Comparison of ENCODE assay signal across 17 cellular contexts in genomic region chr20:23092861-23093543, GRCh38. TPM values are rescaled to one million over a fixed set of nuclear protein-coding genes. Genes with fewer than 3 reads are reported as not detected.
DNase-seq lines count a peak whose midpoint lies in the region; ATAC-seq, FAIRE-seq and TF ChIP-seq lines count a peak whose summit lies in the region.
"Had no signal": no experiment of that assay in that cellular context is flagged by ENCODE, and none has a peak within 500 bp of the region (broad histone marks: within the 10 kb centered on the region; RNA-seq: fewer than 3 reads in every experiment).

No MANE protein-coding gene starts in this region.

- POLR2A ChIA-PET in K562 (lab: Yijun Ruan, JAX) = interaction anchor here (0.7 kb wide), 1 partner anchor 19 kb away, joined by 3 read pairs; no protein-coding TSS in a partner anchor
- POLR2A ChIA-PET in activated CD4-positive, alpha-beta T cell treated with anti-CD3 and anti-CD28 coated beads for 36 hours (lab: Charles Lee) = no interaction called here

- no peak for TF ChIP-seq EP300 in K562 (IDR thresholded peaks at IDR 0.05; ENCODE audit: low read length)

- TF ChIP-seq CTCF in K562 (IDR thresholded peaks at IDR 0.05 in 2 of 3, conservative IDR thresholded peaks at IDR 0.05 in 1 of 3; ENCODE audit: insufficient read depth in 2 of 3, low read depth in 1 of 3, low read length in 3 of 3) (no peak), foreskin keratinocyte (conservative IDR thresholded peaks at IDR 0.05) (no peak), HFFc6 (IDR thresholded peaks at IDR 0.05) (no peak)

- no peak for TF ChIP-seq RAD21 in K562 (CRISPR knock-in tag; conservative IDR thresholded peaks at IDR 0.05 in 1 of 2, IDR thresholded peaks at IDR 0.05 in 1 of 2)

- peak; percentile 19 for FAIRE-seq in K562 (lab: Jason Lieb, UNC)

- no peak overlapping the region for H3K27ac Mint-ChIP-seq in stimulated activated effector memory CD8-positive, alpha-beta T cell treated with anti-CD3 and anti-CD28 coated beads, Interleukin-12 subunit alpha, Interleukin-12 subunit beta, amount 100 ng/mL, for 72 hours
- no peak overlapping the region for H3K27ac Mint-ChIP-seq in HFFc6
- H3K27ac Mint-ChIP-seq in activated CD4-positive, alpha-beta T cell treated with anti-CD3 and anti-CD28 coated beads for 36 hours = no peak overlapping the region

- in situ Hi-C loops in K562 (cut with MboI) = no loop called here

- H3K79me2 ChIP-seq in K562 (ENCODE audit: control insufficient read depth, insufficient read depth, low read length) = no peaks in the 10 kb centered on the region

- no peaks in the 10 kb centered on the region for H3K36me3 ChIP-seq in K562 (ENCODE audit: control insufficient read depth, insufficient read depth, low read length)
- H3K36me3 ChIP-seq: BLaER1 treated with 17β-estradiol and CSF1 and Interleukin-3, amounts not matched to agents 10 nM and 100 nM; Peyer's patch had no signal

- peaks cover 34% of the 10 kb centered on the region for H3K27me3 Mint-ChIP-seq in HFFc6 (ENCODE audit: insufficient read depth)
- no peaks in the 10 kb centered on the region for H3K27me3 Mint-ChIP-seq in activated CD4-positive, alpha-beta T cell treated with anti-CD3 and anti-CD28 coated beads for 36 hours

- no peaks in the 10 kb centered on the region for H3K9me3 Mint-ChIP-seq in stimulated activated effector memory CD8-positive, alpha-beta T cell treated with anti-CD3 and anti-CD28 coated beads, Interleukin-12 subunit alpha, Interleukin-12 subunit beta, amount 100 ng/mL, for 72 hours
- no peaks in the 10 kb centered on the region for H3K9me3 Mint-ChIP-seq in HFFc6
- no peaks in the 10 kb centered on the region for H3K9me3 Mint-ChIP-seq in activated CD4-positive, alpha-beta T cell treated with anti-CD3 and anti-CD28 coated beads for 36 hours (ENCODE audit: low read depth)

- H2AFZ ChIP-seq in K562 (ENCODE audit: low read depth, low read length) = no peak overlapping the region

- no peak overlapping the region for H3K4me2 ChIP-seq in K562 (ENCODE audit: insufficient read depth, low read length)

- no peak overlapping the region for H3K27ac ChIP-seq in K562 (ENCODE audit: extremely low read depth, low read depth, low read length)
- peak overlapping the region; percentile 96 for H3K27ac ChIP-seq in foreskin keratinocyte
- H3K27ac ChIP-seq: 22Rv1, Peyer's patch had no signal

- H4K20me1 ChIP-seq in K562 (replicated peaks; ENCODE audit: control insufficient read depth, insufficient read depth, low read length) = no peaks in the 10 kb centered on the region
- H4K20me1 ChIP-seq: BLaER1 treated with 17β-estradiol and CSF1 and Interleukin-3, amounts not matched to agents 10 nM and 100 nM had no signal

- H3K4me3 ChIP-seq in K562 = no peak overlapping the region
- H3K4me3 ChIP-seq: BLaER1 treated with 17β-estradiol and CSF1 and Interleukin-3, amounts not matched to agents 10 nM and 100 nM; Peyer's patch had no signal

- DNase-seq in activated effector memory CD4-positive, alpha-beta T cell treated with anti-CD3 and anti-CD28 coated beads, Interleukin-2, amount 50 U/mL, for 16 hours = peak; percentile 39
- DNase-seq in activated effector memory CD4-positive, alpha-beta T cell treated with Interleukin-2 at 50 U/mL for 16 hours = no peak
- DNase-seq in K562 (ENCODE audit: extremely low read depth in 1 of 4, low spot score in 3 of 4) (no peak), foreskin keratinocyte (no peak), HFFc6 (no peak)
- DNase-seq in stimulated activated effector memory CD8-positive, alpha-beta T cell treated with anti-CD3 and anti-CD28 coated beads, Interleukin-12 subunit alpha, Interleukin-12 subunit beta, amount 100 ng/mL, for 72 hours (ENCODE audit: low spot score in 2 of 2) = no peak
- DNase-seq in stimulated activated CD4-positive, alpha-beta T cell treated with anti-CD3 and anti-CD28 coated beads, Interleukin-15, amount 100 ng/mL, for 24 hours = no peak
- no peak for DNase-seq in activated CD4-positive, alpha-beta T cell treated with anti-CD3 and anti-CD28 coated beads for 36 hours
- DNase-seq: DMS 273 treated with DMSO at 0.1 percent for 48 hours, NCI-H1930, NCI-H2171 had no signal

- intact Hi-C loops in K562 (cut with micrococcal nuclease) = loop anchor here (5.0 kb wide), 1 partner anchor 39 kb away; no protein-coding TSS in a partner anchor
- intact Hi-C loops in activated CD4-positive, alpha-beta T cell treated with anti-CD3 and anti-CD28 coated beads for 36 hours (cut with DNase I, micrococcal nuclease) = no loop called here

- H3K27me3 ChIP-seq in K562 (ENCODE audit: control insufficient read depth in 2 of 2, insufficient read depth in 2 of 2, low read length in 2 of 2) (no peaks in the 10 kb centered on the region), foreskin keratinocyte (no peaks in the 10 kb centered on the region)
- H3K27me3 ChIP-seq: BLaER1 treated with 17β-estradiol and CSF1 and Interleukin-3, amounts not matched to agents 10 nM and 100 nM; Peyer's patch had no signal

- peak overlapping the region in 1 of 2 experiments; percentile 60; a peak in 1 of 4 replicates for H3K9ac ChIP-seq in K562 (ENCODE audit: insufficient read depth in 1 of 2, low read depth in 2 of 2, low read length in 2 of 2)
- H3K9ac ChIP-seq: BLaER1 treated with 17β-estradiol and CSF1 and Interleukin-3, amounts not matched to agents 10 nM and 100 nM had no signal

- CTCF ChIA-PET in K562 (lab: Yijun Ruan, JAX; ENCODE audit: low intra/inter-chr PET ratio) = no interaction called here
- CTCF ChIA-PET in activated CD4-positive, alpha-beta T cell treated with anti-CD3 and anti-CD28 coated beads for 36 hours (lab: Charles Lee) = interaction anchor here (0.7 to 1.5 kb wide), 2 partner anchors 9 to 10 kb away, joined by 3 to 5 read pairs; no protein-coding TSS in a partner anchor

- WGBS in K562 (ENCODE audit: insufficient coverage, low coverage, missing lambda C conversion rate) = 72% methylated on average over 7 of the region's 7 CpGs

- H3K9me3 ChIP-seq in K562 (replicated peaks; ENCODE audit: control insufficient read depth, insufficient read depth, low read depth, low read length) = no peaks in the 10 kb centered on the region
- H3K9me3 ChIP-seq: BLaER1 treated with 17β-estradiol and CSF1 and Interleukin-3, amounts not matched to agents 10 nM and 100 nM; Peyer's patch had no signal

- H3K4me3 Mint-ChIP-seq in stimulated activated effector memory CD8-positive, alpha-beta T cell treated with anti-CD3 and anti-CD28 coated beads, Interleukin-12 subunit alpha, Interleukin-12 subunit beta, amount 100 ng/mL, for 72 hours = no peak overlapping the region
- H3K4me3 Mint-ChIP-seq in HFFc6 = no peak overlapping the region
- no peak overlapping the region for H3K4me3 Mint-ChIP-seq in activated CD4-positive, alpha-beta T cell treated with anti-CD3 and anti-CD28 coated beads for 36 hours

- no peaks in the 10 kb centered on the region for H3K9me1 ChIP-seq in K562 (ENCODE audit: control insufficient read depth, insufficient read depth, low read length)

- ATAC-seq in K562 = no peak
- ATAC-seq in foreskin keratinocyte = no peak
- ATAC-seq in stimulated activated effector memory CD8-positive, alpha-beta T cell treated with anti-CD3 and anti-CD28 coated beads, Interleukin-12 subunit alpha, Interleukin-12 subunit beta, amount 100 ng/mL, for 72 hours = peak; percentile 42
- ATAC-seq in activated CD4-positive, alpha-beta T cell treated with anti-CD3 and anti-CD28 coated beads for 36 hours = no peak

- no peaks in the 10 kb centered on the region for H3K4me1 Mint-ChIP-seq in stimulated activated effector memory CD8-positive, alpha-beta T cell treated with anti-CD3 and anti-CD28 coated beads, Interleukin-12 subunit alpha, Interleukin-12 subunit beta, amount 100 ng/mL, for 72 hours
- H3K4me1 Mint-ChIP-seq in HFFc6 (ENCODE audit: low read depth) = no peaks in the 10 kb centered on the region
- H3K4me1 Mint-ChIP-seq in activated CD4-positive, alpha-beta T cell treated with anti-CD3 and anti-CD28 coated beads for 36 hours = no peaks in the 10 kb centered on the region

- no peak for TF ChIP-seq POLR2A in K562 (conservative IDR thresholded peaks at IDR 0.05)

- H3K36me3 Mint-ChIP-seq in stimulated activated effector memory CD8-positive, alpha-beta T cell treated with anti-CD3 and anti-CD28 coated beads, Interleukin-12 subunit alpha, Interleukin-12 subunit beta, amount 100 ng/mL, for 72 hours = no peaks in the 10 kb centered on the region
- no peaks in the 10 kb centered on the region for H3K36me3 Mint-ChIP-seq in HFFc6 (ENCODE audit: low read depth)
- H3K36me3 Mint-ChIP-seq in activated CD4-positive, alpha-beta T cell treated with anti-CD3 and anti-CD28 coated beads for 36 hours (ENCODE audit: low read depth) = no peaks in the 10 kb centered on the region

- peaks cover 29% of the 10 kb centered on the region in 2 experiments for H3K4me1 ChIP-seq in K562 (replicated peaks in 1 of 2; ENCODE audit: control insufficient read depth in 2 of 2, insufficient read depth in 2 of 2, low read length in 2 of 2)
- H3K4me1 ChIP-seq in foreskin keratinocyte = peaks cover 13% of the 10 kb centered on the region
- H3K4me1 ChIP-seq: Peyer's patch had no signal

- no TSS peak for BruUV-seq in K562 (replicated peaks; lab: Mats Ljungman, UMichigan)

RNA-seq across cellular contexts. Expression of gene CD93, which starts 6.9 kb away (rescaled TPM):
- total RNA-seq in K562 (2011; cell fraction: chromatin; rRNA removed; ENCODE audit: low replicate concordance) = 0.16 and 0.39 TPM in 2 replicates
- total RNA-seq in K562 (2011; cell fraction: nucleolus; rRNA removed) = 0.26 and 0.33 TPM in 2 replicates
- total RNA-seq in K562 (2011; cell fraction: nucleoplasm; rRNA removed) = 0.44 and 0.61 TPM in 2 replicates
- 0.05 and 0.12 TPM in 2 replicates for total RNA-seq in K562 (2014; rRNA removed)
- 0.04 and 0.10 TPM in 2 replicates for total RNA-seq in K562 (2014; rRNA removed; fragmentation: Illumina TruSeq; extraction: Trizol)
- 0.04 TPM in 2 replicates for total RNA-seq in K562 (2015; rRNA removed; fragmentation: Illumina TruSeq; extraction: Trizol)
- total RNA-seq in K562 (2021) = 0.20 and 0.25 TPM in 2 replicates
- 0.12 and 0.20 TPM in 2 replicates for polyA plus RNA-seq in K562 (2011; rRNA removed)
- 0.09 and 0.15 TPM in 2 replicates for polyA plus RNA-seq in K562 (2011; cell fraction: cytosol; rRNA removed)
- polyA plus RNA-seq in K562 (2011; cell fraction: nucleus; rRNA removed) = 0.17 and 0.21 TPM in 2 replicates
- polyA plus RNA-seq in K562 (2012) = 0.03 and 0.06 TPM in 2 replicates
- 0.07 TPM in 2 replicates for polyA plus RNA-seq in K562 (2014; fragmentation: Illumina TruSeq; extraction: Trizol)
- under 1 TPM; 0.03 TPM for polyA plus RNA-seq in K562 (2014; fragmentation: Nextera tagmentation; extraction: Ambion mirVana)
- 0.03 and 0.08 TPM in 2 replicates for polyA plus RNA-seq in K562 (2014; rRNA removed)
- 0.21 and 0.42 TPM in 2 replicates for polyA minus RNA-seq in K562 (2011; rRNA and poly(A)+ RNA removed)
- 0.27 and 0.29 TPM in 2 replicates for polyA minus RNA-seq in K562 (2011; cell fraction: cytosol; rRNA and poly(A)+ RNA removed)
- polyA minus RNA-seq in K562 (2011; cell fraction: nucleus; rRNA and poly(A)+ RNA removed) = under 0.01 and 0.13 TPM in 2 replicates
- not detected in 2 replicates for total RNA-seq in foreskin keratinocyte
- not detected in 2 replicates for polyA plus RNA-seq in foreskin keratinocyte
- not detected for total RNA-seq in HFFc6 (2021; fragmentation: NEBNext Ultra II Directional; extraction: Animal tissue kit (Norgen Biotek cat#: 25700))
- total RNA-seq in activated CD4-positive, alpha-beta T cell treated with anti-CD3 and anti-CD28 coated beads for 36 hours = under 1 TPM; 0.82 to 0.84 TPM
- total RNA-seq: H4, NCI-H460 had no signal

RNA-seq across cellular contexts. Expression of gene THBD, which starts 43.5 kb away (rescaled TPM):
- 0.99 and 1.1 TPM in 2 replicates for total RNA-seq in K562 (2011; cell fraction: chromatin; rRNA removed; ENCODE audit: low replicate concordance)
- total RNA-seq in K562 (2011; cell fraction: nucleolus; rRNA removed) = 0.79 and 1.0 TPM in 2 replicates
- 0.51 and 1.1 TPM in 2 replicates for total RNA-seq in K562 (2011; cell fraction: nucleoplasm; rRNA removed)
- 0.24 and 0.36 TPM in 2 replicates for total RNA-seq in K562 (2014; rRNA removed)
- total RNA-seq in K562 (2014; rRNA removed; fragmentation: Illumina TruSeq; extraction: Trizol) = 0.11 and 0.13 TPM in 2 replicates
- 0.22 and 0.26 TPM in 2 replicates for total RNA-seq in K562 (2015; rRNA removed; fragmentation: Illumina TruSeq; extraction: Trizol)
- total RNA-seq in K562 (2021) = 0.47 and 0.49 TPM in 2 replicates
- 0.24 and 0.40 TPM in 2 replicates for polyA plus RNA-seq in K562 (2011; rRNA removed)
- 0.24 and 0.94 TPM in 2 replicates for polyA plus RNA-seq in K562 (2011; cell fraction: cytosol; rRNA removed)
- polyA plus RNA-seq in K562 (2011; cell fraction: nucleus; rRNA removed) = 0.60 and 2.4 TPM in 2 replicates
- polyA plus RNA-seq in K562 (2012) = 0.31 and 0.32 TPM in 2 replicates
- polyA plus RNA-seq in K562 (2014; fragmentation: Illumina TruSeq; extraction: Trizol) = 0.25 and 0.36 TPM in 2 replicates
- under 1 TPM; 0.07 to 0.10 TPM for polyA plus RNA-seq in K562 (2014; fragmentation: Nextera tagmentation; extraction: Ambion mirVana)
- 0.33 and 0.35 TPM in 2 replicates for polyA plus RNA-seq in K562 (2014; rRNA removed)
- polyA minus RNA-seq in K562 (2011; rRNA and poly(A)+ RNA removed) = 0.24 and 0.28 TPM in 2 replicates
- 0.36 and 0.86 TPM in 2 replicates for polyA minus RNA-seq in K562 (2011; cell fraction: cytosol; rRNA and poly(A)+ RNA removed)
- polyA minus RNA-seq in K562 (2011; cell fraction: nucleus; rRNA and poly(A)+ RNA removed) = 0.22 and 0.40 TPM in 2 replicates
- total RNA-seq in foreskin keratinocyte = 2.0 and 2.6 TPM in 2 replicates
- 1.1 and 1.8 TPM in 2 replicates for polyA plus RNA-seq in foreskin keratinocyte
- under 1 TPM; 0.05 to 0.11 (median 0.09) TPM for total RNA-seq in HFFc6 (2021; fragmentation: NEBNext Ultra II Directional; extraction: Animal tissue kit (Norgen Biotek cat#: 25700))
- not detected for total RNA-seq in activated CD4-positive, alpha-beta T cell treated with anti-CD3 and anti-CD28 coated beads for 36 hours

RNA-seq across cellular contexts. Expression of gene SSTR4, which starts 57.9 kb away (rescaled TPM):
- not detected in 2 replicates for total RNA-seq in K562 (2011; cell fraction: chromatin; rRNA removed; ENCODE audit: low replicate concordance)
- not detected in 2 replicates for total RNA-seq in K562 (2011; cell fraction: nucleolus; rRNA removed)
- total RNA-seq in K562 (2011; cell fraction: nucleoplasm; rRNA removed) = not detected in 2 replicates
- not detected in 2 replicates for total RNA-seq in K562 (2014; rRNA removed)
- not detected in 2 replicates for total RNA-seq in K562 (2014; rRNA removed; fragmentation: Illumina TruSeq; extraction: Trizol)
- not detected in 2 replicates for total RNA-seq in K562 (2015; rRNA removed; fragmentation: Illumina TruSeq; extraction: Trizol)
- total RNA-seq in K562 (2021) = not detected in 2 replicates
- not detected in 2 replicates for polyA plus RNA-seq in K562 (2011; rRNA removed)
- not detected in 2 replicates for polyA plus RNA-seq in K562 (2011; cell fraction: cytosol; rRNA removed)
- not detected in 2 replicates for polyA plus RNA-seq in K562 (2011; cell fraction: nucleus; rRNA removed)
- polyA plus RNA-seq in K562 (2012) = not detected in 2 replicates
- polyA plus RNA-seq in K562 (2014; fragmentation: Illumina TruSeq; extraction: Trizol) = not detected in 2 replicates
- polyA plus RNA-seq in K562 (2014; fragmentation: Nextera tagmentation; extraction: Ambion mirVana) = not detected
- polyA plus RNA-seq in K562 (2014; rRNA removed) = not detected in 2 replicates
- polyA minus RNA-seq in K562 (2011; rRNA and poly(A)+ RNA removed) = not detected in 2 replicates
- polyA minus RNA-seq in K562 (2011; cell fraction: cytosol; rRNA and poly(A)+ RNA removed) = not detected in 2 replicates
- not detected in 2 replicates for polyA minus RNA-seq in K562 (2011; cell fraction: nucleus; rRNA and poly(A)+ RNA removed)
- total RNA-seq in foreskin keratinocyte = not detected in 2 replicates
- polyA plus RNA-seq in foreskin keratinocyte = not detected in 2 replicates
- not detected for total RNA-seq in HFFc6 (2021; fragmentation: NEBNext Ultra II Directional; extraction: Animal tissue kit (Norgen Biotek cat#: 25700))
- not detected for total RNA-seq in activated CD4-positive, alpha-beta T cell treated with anti-CD3 and anti-CD28 coated beads for 36 hours
- total RNA-seq: Daoy, H4, NCI-H460, Peyer's patch had no signal
